25 cellular contexts compared by ENCODE assay signal in genomic region chr13:65057986-65058385, GRCh38.
"Had no signal": no experiment of that assay in that cellular context is flagged by ENCODE, and none has a peak within 500 bp of the region (broad histone marks: within the 10 kb centered on the region; RNA-seq: fewer than 3 reads in every experiment).

No MANE protein-coding gene starts in this region.

- H3K9ac ChIP-seq: neural progenitor cell, parathyroid adenoma had no signal

- H3K4me3 Mint-ChIP-seq: effector memory CD8-positive, alpha-beta T cell; naive thymus-derived CD4-positive, alpha-beta T cell; nephron; neural progenitor cell; stimulated activated memory B cell treated with anti-CD40 and anti-IgM and Interleukin-4, amounts not matched to agents 10 μg/mL and 1 μg/mL and 100 μg/mL, for 72 hours; type B pancreatic cell had no signal

- H3K4me1 Mint-ChIP-seq: naive thymus-derived CD4-positive, alpha-beta T cell; nephron; neural progenitor cell; stimulated activated memory B cell treated with anti-CD40 and anti-IgM and Interleukin-4, amounts not matched to agents 10 μg/mL and 1 μg/mL and 100 μg/mL, for 72 hours had no signal

- H3K4me1 ChIP-seq: gastrocnemius medialis, neural progenitor cell, parathyroid adenoma, prostate gland, sigmoid colon, testis, tibial artery had no signal

- H3K9me3 ChIP-seq: gastrocnemius medialis, prostate gland, testis, tibial artery had no signal

- H2AFZ ChIP-seq: neural progenitor cell, parathyroid adenoma had no signal

- H3K79me2 ChIP-seq: parathyroid adenoma had no signal

- H3K27me3 ChIP-seq: gastrocnemius medialis, neural progenitor cell, sigmoid colon, testis, tibial artery had no signal

- H3K36me3 ChIP-seq: gastrocnemius medialis, neural progenitor cell, prostate gland, sigmoid colon, tibial artery had no signal

- FAIRE-seq: kidney had no signal

- H3K4me3 ChIP-seq: gastrocnemius medialis, lung, neural progenitor cell, prostate gland, sigmoid colon, testis, tibial artery had no signal

- H3K27ac ChIP-seq: gastrocnemius medialis, neural progenitor cell, parathyroid adenoma, prostate gland, sigmoid colon, testis, tibial artery had no signal

- H3K4me2 ChIP-seq: neural progenitor cell had no signal

- H3K36me3 Mint-ChIP-seq: neural progenitor cell; stimulated activated memory B cell treated with anti-CD40 and anti-IgM and Interleukin-4, amounts not matched to agents 10 μg/mL and 1 μg/mL and 100 μg/mL, for 72 hours; type B pancreatic cell had no signal

- H3K9me3 Mint-ChIP-seq: stimulated activated memory B cell treated with anti-CD40 and anti-IgM and Interleukin-4, amounts not matched to agents 10 μg/mL and 1 μg/mL and 100 μg/mL, for 72 hours had no signal

- H3K27ac Mint-ChIP-seq: effector memory CD8-positive, alpha-beta T cell; naive thymus-derived CD4-positive, alpha-beta T cell; nephron; neural progenitor cell; stimulated activated memory B cell treated with anti-CD40 and anti-IgM and Interleukin-4, amounts not matched to agents 10 μg/mL and 1 μg/mL and 100 μg/mL, for 72 hours; type B pancreatic cell had no signal

- ATAC-seq: effector memory CD8-positive, alpha-beta T cell; gastrocnemius medialis; left lobe of liver; naive thymus-derived CD4-positive, alpha-beta T cell; right cardiac atrium; stimulated activated memory B cell treated with anti-CD40 and anti-IgM and Interleukin-4, amounts not matched to agents 10 μg/mL and 1 μg/mL and 100 μg/mL, for 72 hours; stimulated activated naive CD8-positive, alpha-beta T cell treated with anti-CD3 and anti-CD28 coated beads, Interleukin-15, Interleukin-2, amounts not matched to agents 100 U/mL and 50 U/mL, for 24 hours had no signal

- DNase-seq: cortex of kidney; effector memory CD8-positive, alpha-beta T cell; foreskin fibroblast; gastrocnemius medialis; head of caudate nucleus; kidney; mesenchymal stem cell; midbrain; naive thymus-derived CD4-positive, alpha-beta T cell; right cardiac atrium; sigmoid colon; stimulated activated CD4-positive, alpha-beta T cell treated with anti-CD3 and anti-CD28 coated beads, Interleukin-2, amount 100 ng/mL, for 24 hours; stimulated activated CD4-positive, alpha-beta T cell treated with anti-CD3 and anti-CD28 coated beads, Interleukin-4, amount 100 ng/mL, for 24 hours; stimulated activated naive CD8-positive, alpha-beta T cell treated with anti-CD3 and anti-CD28 coated beads, Interleukin-15, Interleukin-2, amounts not matched to agents 100 U/mL and 50 U/mL, for 24 hours; substantia nigra; testis; tibial artery had no signal
